Comparison of ENCODE assay signal across 15 cellular contexts in the genomic region with DNA sequence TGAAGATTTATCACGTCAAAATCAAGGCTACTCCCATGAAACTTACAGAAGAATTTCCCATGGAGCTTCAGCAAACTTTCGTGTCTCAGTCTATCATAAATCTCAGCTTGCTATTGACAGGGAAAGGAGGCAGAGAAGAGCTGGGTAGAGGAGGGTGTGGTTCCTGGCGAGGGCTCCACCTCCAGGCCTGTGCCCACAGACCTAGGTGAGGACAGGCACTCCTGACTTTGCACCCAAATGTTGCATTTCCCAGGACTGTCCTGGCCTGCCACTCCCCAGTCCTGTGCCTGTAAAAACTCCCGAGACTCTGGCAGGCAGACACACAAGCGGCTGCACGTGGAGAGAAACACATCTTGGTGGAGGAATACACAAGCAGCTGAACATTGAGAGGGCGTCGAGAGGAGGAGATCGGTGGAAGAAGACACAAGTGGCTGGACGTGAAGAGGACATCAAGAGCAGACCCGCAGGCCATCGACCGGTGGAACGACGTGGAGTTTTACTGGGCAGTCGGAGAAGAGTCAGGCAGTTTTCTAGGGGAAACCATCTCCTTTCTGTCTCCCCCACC.
DNase-seq lines count a peak whose midpoint lies in the region; ATAC-seq and TF ChIP-seq lines count a peak whose summit lies in the region.
"Had no signal": no experiment of that assay in that cellular context is flagged by ENCODE, and none has a peak within 500 bp of the region (broad histone marks: within the 10 kb centered on the region; RNA-seq: fewer than 3 reads in every experiment).

No MANE protein-coding gene starts in this region.

- no peak for TF ChIP-seq CTCF in cardiac muscle cell (IDR thresholded peaks at IDR 0.05; ENCODE audit: low read depth, low read length)
- TF ChIP-seq CTCF in body of pancreas (IDR thresholded peaks at IDR 0.05) = no peak

- H4K8ac ChIP-seq in mesenchymal stem cell (ENCODE audit: low read length) = no peak overlapping the region

- intact Hi-C loops in cardiac septum (cut with DNase I) (no loop called here), body of pancreas (cut with DNase I) (no loop called here)

- no peak overlapping the region for H2BK15ac ChIP-seq in mesenchymal stem cell (ENCODE audit: low read depth, poor library complexity, severe bottlenecking)

- H2AFZ ChIP-seq in mesenchymal stem cell (ENCODE audit: low read depth, low read length) = no peak overlapping the region

- H4K91ac ChIP-seq in mesenchymal stem cell (ENCODE audit: low read length) = no peak overlapping the region

- CTCF ChIA-PET in HEK293T (lab: Yijun Ruan, JAX) = no interaction called here

- no peak for DNase-seq in cardiac muscle cell (ENCODE audit: low read depth in 1 of 2, low spot score in 1 of 2)
- no peak for DNase-seq in cardiac septum (ENCODE audit: low spot score)
- DNase-seq in body of pancreas = peak; percentile 20 to 75 (median 40)
- DNase-seq in mesenchymal stem cell = no peak
- no peak for DNase-seq in HEK293T (ENCODE audit: extremely low spot score)
- DNase-seq in activated CD4-positive, CD25-positive, alpha-beta regulatory T cell (lab: John Stamatoyannopoulos, UW) = no peak
- DNase-seq in NCI-H1436 treated with DMSO at 0.1 percent for 48 hours (lab: John Stamatoyannopoulos, UW) = no peak
- DNase-seq: HFFc6, MG63, NCI-H1417 treated with DMSO at 0.1 percent for 48 hours, NCI-H187 treated with DMSO at 0.1 percent for 48 hours, NCI-H69, Peyer's patch had no signal

- ATAC-seq in body of pancreas = peak; percentile 59
- ATAC-seq: K562 had no signal

- no peak overlapping the region for H2BK120ac ChIP-seq in mesenchymal stem cell (ENCODE audit: low read depth, low read length)

- no peak overlapping the region for H3K18ac ChIP-seq in mesenchymal stem cell (ENCODE audit: low read depth in 1 of 2, low read length in 2 of 2)

- H2BK5ac ChIP-seq in mesenchymal stem cell (ENCODE audit: low read depth, low read length, poor library complexity, severe bottlenecking) = no peak overlapping the region

- H3K4me2 ChIP-seq in mesenchymal stem cell (ENCODE audit: low read length, poor library complexity, severe bottlenecking) = no peak overlapping the region

- H2AK5ac ChIP-seq in mesenchymal stem cell (ENCODE audit: low read length, severe bottlenecking) = peak overlapping the region; percentile 50

- H3K4ac ChIP-seq in mesenchymal stem cell (ENCODE audit: low read depth in 1 of 2, low read length in 2 of 2) = no peak overlapping the region

- H3K27ac ChIP-seq in cardiac muscle cell = peak overlapping the region; percentile 36
- H3K27ac ChIP-seq in body of pancreas = no peak overlapping the region
- peak overlapping the region; percentile 29 for H3K27ac ChIP-seq in mesenchymal stem cell (ENCODE audit: low read length, poor library complexity, severe bottlenecking)
- H3K27ac ChIP-seq: Peyer's patch, SJSA1 had no signal

- POLR2A ChIA-PET in HEK293T (lab: Yijun Ruan, JAX) = no interaction called here

- H3K4me1 ChIP-seq in cardiac muscle cell (ENCODE audit: low read depth) = no peaks in the 10 kb centered on the region
- no peaks in the 10 kb centered on the region for H3K4me1 ChIP-seq in body of pancreas
- peaks cover 6% of the 10 kb centered on the region for H3K4me1 ChIP-seq in mesenchymal stem cell (ENCODE audit: control insufficient read depth, insufficient read depth, low read depth, low read length)
- H3K4me1 ChIP-seq: Peyer's patch, SJSA1 had no signal

- H3K36me3 ChIP-seq in cardiac muscle cell (no peaks in the 10 kb centered on the region), body of pancreas (replicated peaks in 1 of 2; ENCODE audit: insufficient read depth in 1 of 2, low read depth in 2 of 2) (no peaks in the 10 kb centered on the region), mesenchymal stem cell (ENCODE audit: control insufficient read depth in 1 of 2, insufficient read depth in 2 of 2, low read depth in 1 of 2, low read length in 2 of 2) (peaks cover 0 to 3% of the 10 kb centered on the region in 2 experiments)
- H3K36me3 ChIP-seq: MG63, Peyer's patch, SJSA1 had no signal

- H3K9me3 ChIP-seq in cardiac muscle cell (ENCODE audit: low read depth) (no peaks in the 10 kb centered on the region), body of pancreas (no peaks in the 10 kb centered on the region), mesenchymal stem cell (ENCODE audit: control insufficient read depth, low read length) (no peaks in the 10 kb centered on the region)
- H3K9me3 ChIP-seq: MG63, Peyer's patch, SJSA1 had no signal

- no peak overlapping the region for H3K23ac ChIP-seq in mesenchymal stem cell (ENCODE audit: low read length in 2 of 2)

- no peak overlapping the region for H3K9ac ChIP-seq in mesenchymal stem cell (ENCODE audit: low read length)

- H3K4me3 ChIP-seq in cardiac muscle cell = no peak overlapping the region
- H3K4me3 ChIP-seq in body of pancreas = no peak overlapping the region
- H3K4me3 ChIP-seq in mesenchymal stem cell (ENCODE audit: insufficient read depth in 1 of 2, low read depth in 1 of 2, low read length in 2 of 2) = no peak overlapping the region
- H3K4me3 ChIP-seq: K562, MG63, Peyer's patch, SJSA1 had no signal

- H2BK12ac ChIP-seq in mesenchymal stem cell (ENCODE audit: low read length in 2 of 2) = no peak overlapping the region

- no peaks in the 10 kb centered on the region for H3K79me1 ChIP-seq in mesenchymal stem cell (replicated peaks; ENCODE audit: low read length, poor library complexity, severe bottlenecking)

- no peaks in the 10 kb centered on the region for H3K27me3 ChIP-seq in cardiac muscle cell
- no peaks in the 10 kb centered on the region for H3K27me3 ChIP-seq in body of pancreas
- H3K27me3 ChIP-seq in mesenchymal stem cell (ENCODE audit: control insufficient read depth in 1 of 2, insufficient read depth in 1 of 2, low read length in 2 of 2) = no peaks in the 10 kb centered on the region
- H3K27me3 ChIP-seq: MG63, Peyer's patch, SJSA1 had no signal

- WGBS in body of pancreas, 2 donors = 53 to 62% methylated on average over 16 of the region's 16 CpGs
- WGBS in mesenchymal stem cell = 89% methylated on average over 15 of the region's 16 CpGs

- no peak for TF ChIP-seq POLR2A in body of pancreas (IDR thresholded peaks at IDR 0.05)

- H3K14ac ChIP-seq in mesenchymal stem cell (ENCODE audit: low read length in 2 of 2) = no peak overlapping the region

TF ChIP-seq in HEK293T, 16 proteins besides CTCF, POLR2A, EP300 and RAD21:
- no peak for TF ChIP-seq ARNT (IDR thresholded peaks at IDR 0.05)
- no peak for TF ChIP-seq BHLHE40 (IDR thresholded peaks at IDR 0.05; ENCODE audit: borderline replicate concordance)
- no peak for TF ChIP-seq SP1 (IDR thresholded peaks at IDR 0.05)
- no peak for TF ChIP-seq NFRKB (IDR thresholded peaks at IDR 0.05)
TF ChIP-seq in HEK293T: peak in this region for 0.

Comparison
In these comparisons a context has a peak if more than half of its experiments do, and no peak if none do; other contexts are left out.
1. DNase-seq: peak in body of pancreas (4 of 4); none in cardiac muscle cell (0 of 2), cardiac septum (single experiment), mesenchymal stem cell (single experiment), HEK293T (single experiment), activated CD4-positive, CD25-positive, alpha-beta regulatory T cell (0 of 4) and NCI-H1436 treated with DMSO at 0.1 percent for 48 hours (single experiment).
2. H3K27ac ChIP-seq: peak in cardiac muscle cell (single experiment) and mesenchymal stem cell (single experiment); none in body of pancreas (0 of 4).